In the genomic region with DNA sequence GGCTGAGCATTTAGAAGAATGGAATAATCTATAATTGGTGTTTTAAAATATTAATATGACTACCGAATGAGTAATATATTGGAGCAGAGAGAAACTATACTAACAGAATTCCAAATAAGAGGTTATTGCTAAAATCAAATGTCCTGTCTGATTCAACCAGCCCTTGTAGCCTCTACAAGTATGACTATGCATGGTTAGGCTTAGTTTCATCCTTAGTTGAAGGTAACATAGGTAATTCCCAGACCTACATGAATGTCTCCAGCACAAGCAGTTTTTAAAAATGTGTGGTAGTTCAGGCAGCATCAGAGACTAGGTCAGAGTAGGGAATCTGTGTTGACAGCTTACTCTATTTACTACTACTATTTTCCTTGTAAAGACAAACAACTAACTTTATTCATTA, we compare ENCODE assay signal across 1 cellular context.
TF ChIP-seq lines count a peak whose summit lies in the region.

No MANE protein-coding gene starts in this region.

TF ChIP-seq in GM12878, 131 proteins besides CTCF, POLR2A, EP300 and RAD21 (continued from another document):
- TF ChIP-seq, protein P1, sequence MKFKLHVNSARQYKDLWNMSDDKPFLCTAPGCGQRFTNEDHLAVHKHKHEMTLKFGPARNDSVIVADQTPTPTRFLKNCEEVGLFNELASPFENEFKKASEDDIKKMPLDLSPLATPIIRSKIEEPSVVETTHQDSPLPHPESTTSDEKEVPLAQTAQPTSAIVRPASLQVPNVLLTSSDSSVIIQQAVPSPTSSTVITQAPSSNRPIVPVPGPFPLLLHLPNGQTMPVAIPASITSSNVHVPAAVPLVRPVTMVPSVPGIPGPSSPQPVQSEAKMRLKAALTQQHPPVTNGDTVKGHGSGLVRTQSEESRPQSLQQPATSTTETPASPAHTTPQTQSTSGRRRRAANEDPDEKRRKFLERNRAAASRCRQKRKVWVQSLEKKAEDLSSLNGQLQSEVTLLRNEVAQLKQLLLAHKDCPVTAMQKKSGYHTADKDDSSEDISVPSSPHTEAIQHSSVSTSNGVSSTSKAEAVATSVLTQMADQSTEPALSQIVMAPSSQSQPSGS (IDR thresholded peaks at IDR 0.05; ENCODE audit: low read length), result peak; percentile 37; the same call in 1 of the 2 replicates
- TF ChIP-seq JUNB (IDR thresholded peaks at IDR 0.05) (peak; percentile 83), BCL11A (IDR thresholded peaks at IDR 0.05; ENCODE audit: low read depth, low read length) (peak; percentile 63; the same call in 1 of the 2 replicates), RUNX3 (IDR thresholded peaks at IDR 0.05; ENCODE audit: low read length) (peak; percentile 64), IKZF2 (IDR thresholded peaks at IDR 0.05) (peak in 1 of 2 experiments; percentile 19; a peak in 1 of 4 replicates), TCF7 (IDR thresholded peaks at IDR 0.05; ENCODE audit: borderline replicate concordance) (0 out of 2 replicates have a peak, but pooled peaks have one; percentile 17), NBN (IDR thresholded peaks at IDR 0.05) (no peak), IRF4 (IDR thresholded peaks at IDR 0.05; ENCODE audit: low read depth, low read length) (0 out of 2 replicates have a peak, but pooled peaks have one; percentile 44)
- TF ChIP-seq, protein P2, sequence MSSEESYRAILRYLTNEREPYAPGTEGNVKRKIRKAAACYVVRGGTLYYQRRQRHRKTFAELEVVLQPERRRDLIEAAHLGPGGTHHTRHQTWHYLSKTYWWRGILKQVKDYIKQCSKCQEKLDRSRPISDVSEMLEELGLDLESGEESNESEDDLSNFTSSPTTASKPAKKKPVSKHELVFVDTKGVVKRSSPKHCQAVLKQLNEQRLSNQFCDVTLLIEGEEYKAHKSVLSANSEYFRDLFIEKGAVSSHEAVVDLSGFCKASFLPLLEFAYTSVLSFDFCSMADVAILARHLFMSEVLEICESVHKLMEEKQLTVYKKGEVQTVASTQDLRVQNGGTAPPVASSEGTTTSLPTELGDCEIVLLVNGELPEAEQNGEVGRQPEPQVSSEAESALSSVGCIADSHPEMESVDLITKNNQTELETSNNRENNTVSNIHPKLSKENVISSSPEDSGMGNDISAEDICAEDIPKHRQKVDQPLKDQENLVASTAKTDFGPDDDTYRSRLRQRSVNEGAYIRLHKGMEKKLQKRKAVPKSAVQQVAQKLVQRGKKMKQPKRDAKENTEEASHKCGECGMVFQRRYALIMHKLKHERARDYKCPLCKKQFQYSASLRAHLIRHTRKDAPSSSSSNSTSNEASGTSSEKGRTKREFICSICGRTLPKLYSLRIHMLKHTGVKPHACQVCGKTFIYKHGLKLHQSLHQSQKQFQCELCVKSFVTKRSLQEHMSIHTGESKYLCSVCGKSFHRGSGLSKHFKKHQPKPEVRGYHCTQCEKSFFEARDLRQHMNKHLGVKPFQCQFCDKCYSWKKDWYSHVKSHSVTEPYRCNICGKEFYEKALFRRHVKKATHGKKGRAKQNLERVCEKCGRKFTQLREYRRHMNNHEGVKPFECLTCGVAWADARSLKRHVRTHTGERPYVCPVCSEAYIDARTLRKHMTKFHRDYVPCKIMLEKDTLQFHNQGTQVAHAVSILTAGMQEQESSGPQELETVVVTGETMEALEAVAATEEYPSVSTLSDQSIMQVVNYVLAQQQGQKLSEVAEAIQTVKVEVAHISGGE (CRISPR knock-in tag; IDR thresholded peaks at IDR 0.05), result no peak
- TF ChIP-seq, protein P3, sequence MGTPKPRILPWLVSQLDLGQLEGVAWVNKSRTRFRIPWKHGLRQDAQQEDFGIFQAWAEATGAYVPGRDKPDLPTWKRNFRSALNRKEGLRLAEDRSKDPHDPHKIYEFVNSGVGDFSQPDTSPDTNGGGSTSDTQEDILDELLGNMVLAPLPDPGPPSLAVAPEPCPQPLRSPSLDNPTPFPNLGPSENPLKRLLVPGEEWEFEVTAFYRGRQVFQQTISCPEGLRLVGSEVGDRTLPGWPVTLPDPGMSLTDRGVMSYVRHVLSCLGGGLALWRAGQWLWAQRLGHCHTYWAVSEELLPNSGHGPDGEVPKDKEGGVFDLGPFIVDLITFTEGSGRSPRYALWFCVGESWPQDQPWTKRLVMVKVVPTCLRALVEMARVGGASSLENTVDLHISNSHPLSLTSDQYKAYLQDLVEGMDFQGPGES (IDR thresholded peaks at IDR 0.05), result no peak
